27 cellular contexts compared by ENCODE assay signal in the genomic region with DNA sequence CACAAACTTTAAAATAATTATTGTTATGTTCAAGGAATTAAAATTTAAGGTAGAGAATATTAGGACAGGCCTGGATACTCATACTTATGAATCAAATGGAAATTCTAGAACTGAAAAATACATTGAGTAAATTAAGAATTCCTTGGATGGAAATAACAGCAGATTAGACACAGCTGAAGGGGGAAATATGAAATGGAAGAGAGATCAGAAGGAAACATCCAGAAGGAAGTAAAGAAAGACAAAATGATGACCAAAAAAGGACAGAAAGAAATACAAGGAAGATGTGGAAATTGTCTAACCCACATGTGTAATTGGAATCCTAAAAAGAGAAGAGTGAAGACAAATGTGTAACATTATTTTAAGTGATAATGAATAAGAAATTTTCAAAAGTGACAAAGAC.
A peak's percentile ranks its signal among the peaks of the same experiment; 100 is the strongest.
DNase-seq lines count a peak whose midpoint lies in the region; ATAC-seq and TF ChIP-seq lines count a peak whose summit lies in the region.
"Had no signal": no experiment of that assay in that cellular context is flagged by ENCODE, and none has a peak within 500 bp of the region (broad histone marks: within the 10 kb centered on the region; RNA-seq: fewer than 3 reads in every experiment).

No MANE protein-coding gene starts in this region.

- no peaks in the 10 kb centered on the region for H3K36me3 ChIP-seq in SK-N-SH (replicated peaks in 1 of 2; ENCODE audit: control insufficient read depth in 1 of 2, insufficient read depth in 2 of 2, low read length in 1 of 2)
- H3K36me3 ChIP-seq: BE2C had no signal

- H3K4me1 ChIP-seq in SK-N-SH (ENCODE audit: control insufficient read depth in 1 of 2, insufficient read depth in 2 of 2, low read depth in 1 of 2, low read length in 1 of 2), result no peaks in the 10 kb centered on the region
- H3K4me1 ChIP-seq: A549; BE2C; BLaER1; BLaER1 treated with 17β-estradiol and CSF1 and Interleukin-3, amounts not matched to agents 10 nM and 100 nM; Caco-2 had no signal

- H3F3A ChIP-seq in SK-N-SH (replicated peaks; ENCODE audit: insufficient read depth), result no peaks in the 10 kb centered on the region

- ATAC-seq in SK-N-SH treated with all-trans-retinoic acid at 6 μM for 48 hours, result no peak
- ATAC-seq: A549; CD8-positive, alpha-beta T cell had no signal

- no peak overlapping the region for H3K9ac ChIP-seq in SK-N-SH
- H3K9ac ChIP-seq: BLaER1; BLaER1 treated with 17β-estradiol and CSF1 and Interleukin-3, amounts not matched to agents 10 nM and 100 nM had no signal

- no peak for TF ChIP-seq EP300 in SK-N-SH (IDR thresholded peaks at IDR 0.05; ENCODE audit: borderline replicate concordance in 1 of 2, low read depth in 1 of 2, low read length in 1 of 2)

- CTCF ChIA-PET in SK-N-SH (lab: Yijun Ruan, JAX), result interaction anchor here (1.2 kb wide), 2 partner anchors 18 to 26 kb away, joined by 3 to 4 read pairs; no protein-coding TSS in a partner anchor

- H4K20me1 ChIP-seq in SK-N-SH (ENCODE audit: insufficient read depth), result no peaks in the 10 kb centered on the region
- H4K20me1 ChIP-seq: BLaER1; BLaER1 treated with 17β-estradiol and CSF1 and Interleukin-3, amounts not matched to agents 10 nM and 100 nM had no signal

- no peaks in the 10 kb centered on the region for H3K9me3 ChIP-seq in SK-N-SH
- H3K9me3 ChIP-seq: A549, BE2C, Caco-2 had no signal

- TF ChIP-seq RAD21 in SK-N-SH (IDR thresholded peaks at IDR 0.05; ENCODE audit: low read length), result no peak

- H2AFZ ChIP-seq in SK-N-SH (ENCODE audit: low read depth), result no peak overlapping the region

- H3K79me2 ChIP-seq in SK-N-SH (ENCODE audit: insufficient read depth), result no peaks in the 10 kb centered on the region

- POLR2A ChIA-PET in SK-N-SH (lab: Yijun Ruan, JAX), result no interaction called here

- H3K4me2 ChIP-seq in SK-N-SH, result no peak overlapping the region
- H3K4me2 ChIP-seq: A549; BLaER1; BLaER1 treated with 17β-estradiol and CSF1 and Interleukin-3, amounts not matched to agents 10 nM and 100 nM had no signal

- no peak overlapping the region for H3K4me3 ChIP-seq in SK-N-SH (ENCODE audit: low read depth in 2 of 2, low read length in 1 of 2)
- H3K4me3 ChIP-seq: A549; BLaER1; BLaER1 treated with 17β-estradiol and CSF1 and Interleukin-3, amounts not matched to agents 10 nM and 100 nM had no signal

- no peak for DNase-seq in SK-N-SH
- DNase-seq: 8988T; ACHN; AML-193; BE2C; C1 segment of cervical spinal cord; Caco-2; Calu3; CD4-positive, alpha-beta memory T cell; CD4-positive, alpha-beta T cell; CD4-positive, CD25-positive, alpha-beta regulatory T cell; CD8-positive, alpha-beta memory T cell; CD8-positive, alpha-beta T cell; COR-L47; DMS 273 treated with DMSO at 0.1 percent for 48 hours; DMS153; DMS53; DMS79; DMS79 treated with DMSO at 0.1 percent for 48 hours; DND-41; EL had no signal

- TF ChIP-seq CTCF in SK-N-SH (IDR thresholded peaks at IDR 0.05), result no peak

- no peaks in the 10 kb centered on the region for H3K27me3 ChIP-seq in SK-N-SH (ENCODE audit: insufficient read depth)
- H3K27me3 ChIP-seq: BE2C; BLaER1; BLaER1 treated with 17β-estradiol and CSF1 and Interleukin-3, amounts not matched to agents 10 nM and 100 nM had no signal

- no peaks in the 10 kb centered on the region for H3K9me2 ChIP-seq in SK-N-SH

- H3K27ac ChIP-seq in SK-N-SH (ENCODE audit: low read depth in 2 of 2, low read length in 1 of 2), result no peak overlapping the region
- H3K27ac ChIP-seq: 22Rv1; A549; BLaER1; BLaER1 treated with 17β-estradiol and CSF1 and Interleukin-3, amounts not matched to agents 10 nM and 100 nM; C4-2B had no signal

TF ChIP-seq in SK-N-SH treated with all-trans-retinoic acid at 6 μM for 48 hours, 23 proteins besides CTCF, POLR2A, EP300 and RAD21:
- TF ChIP-seq ZNF8 (CRISPR knock-in tag; IDR thresholded peaks at IDR 0.05) (no peak), ZFP30 (CRISPR knock-in tag; IDR thresholded peaks at IDR 0.05) (peak; percentile 94)
TF ChIP-seq in SK-N-SH treated with all-trans-retinoic acid at 6 μM for 48 hours: peak in this region for 1.

TF ChIP-seq in SK-N-SH, 30 proteins besides CTCF, POLR2A, EP300 and RAD21:
- no peak for TF ChIP-seq NRF1 (IDR thresholded peaks at IDR 0.05; ENCODE audit: low read depth, low read length)
- TF ChIP-seq, protein P1, sequence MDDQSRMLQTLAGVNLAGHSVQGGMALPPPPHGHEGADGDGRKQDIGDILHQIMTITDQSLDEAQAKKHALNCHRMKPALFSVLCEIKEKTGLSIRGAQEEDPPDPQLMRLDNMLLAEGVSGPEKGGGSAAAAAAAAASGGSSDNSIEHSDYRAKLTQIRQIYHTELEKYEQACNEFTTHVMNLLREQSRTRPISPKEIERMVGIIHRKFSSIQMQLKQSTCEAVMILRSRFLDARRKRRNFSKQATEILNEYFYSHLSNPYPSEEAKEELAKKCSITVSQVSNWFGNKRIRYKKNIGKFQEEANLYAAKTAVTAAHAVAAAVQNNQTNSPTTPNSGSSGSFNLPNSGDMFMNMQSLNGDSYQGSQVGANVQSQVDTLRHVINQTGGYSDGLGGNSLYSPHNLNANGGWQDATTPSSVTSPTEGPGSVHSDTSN (IDR thresholded peaks at IDR 0.05), result no peak
- TF ChIP-seq SIN3A (IDR thresholded peaks at IDR 0.05; ENCODE audit: borderline replicate concordance, low read depth, low read length), result no peak
- no peak for TF ChIP-seq REST (IDR thresholded peaks at IDR 0.05; ENCODE audit: low read depth, low read length)
- TF ChIP-seq CHD2 (IDR thresholded peaks at IDR 0.05; ENCODE audit: low read length, partially characterized antibody), result no peak
- TF ChIP-seq RCOR1 (IDR thresholded peaks at IDR 0.05; ENCODE audit: low read length), result no peak
- TF ChIP-seq NFIC (IDR thresholded peaks at IDR 0.05; ENCODE audit: borderline replicate concordance), result no peak
- no peak for TF ChIP-seq MAX (IDR thresholded peaks at IDR 0.05; ENCODE audit: low read depth)
- TF ChIP-seq FOXM1 (IDR thresholded peaks at IDR 0.05; ENCODE audit: low read depth), result no peak
- TF ChIP-seq TAF1 (IDR thresholded peaks at IDR 0.05; ENCODE audit: borderline replicate concordance, low read depth, low read length), result no peak
- TF ChIP-seq POLR2AphosphoS5 (IDR thresholded peaks at IDR 0.05; ENCODE audit: low read depth, low read length), result no peak
- TF ChIP-seq EZH2phosphoT487 (IDR thresholded peaks at IDR 0.05; ENCODE audit: borderline replicate concordance, low read depth), result no peak
- TF ChIP-seq FOSL2 (IDR thresholded peaks at IDR 0.05; ENCODE audit: borderline replicate concordance, low read depth), result no peak
- TF ChIP-seq ZBTB33 (IDR thresholded peaks at IDR 0.05; ENCODE audit: borderline replicate concordance, low read depth), result no peak
- no peak for TF ChIP-seq YY1 (IDR thresholded peaks at IDR 0.05; ENCODE audit: low read depth)
- no peak for TF ChIP-seq ELF1 (IDR thresholded peaks at IDR 0.05)
- no peak for TF ChIP-seq USF1 (IDR thresholded peaks at IDR 0.05; ENCODE audit: borderline replicate concordance, low read depth)
- TF ChIP-seq MXI1 (IDR thresholded peaks at IDR 0.05; ENCODE audit: low read depth, low read length), result no peak
